ENCODE assay signal across 1 cellular context in the genomic region with DNA sequence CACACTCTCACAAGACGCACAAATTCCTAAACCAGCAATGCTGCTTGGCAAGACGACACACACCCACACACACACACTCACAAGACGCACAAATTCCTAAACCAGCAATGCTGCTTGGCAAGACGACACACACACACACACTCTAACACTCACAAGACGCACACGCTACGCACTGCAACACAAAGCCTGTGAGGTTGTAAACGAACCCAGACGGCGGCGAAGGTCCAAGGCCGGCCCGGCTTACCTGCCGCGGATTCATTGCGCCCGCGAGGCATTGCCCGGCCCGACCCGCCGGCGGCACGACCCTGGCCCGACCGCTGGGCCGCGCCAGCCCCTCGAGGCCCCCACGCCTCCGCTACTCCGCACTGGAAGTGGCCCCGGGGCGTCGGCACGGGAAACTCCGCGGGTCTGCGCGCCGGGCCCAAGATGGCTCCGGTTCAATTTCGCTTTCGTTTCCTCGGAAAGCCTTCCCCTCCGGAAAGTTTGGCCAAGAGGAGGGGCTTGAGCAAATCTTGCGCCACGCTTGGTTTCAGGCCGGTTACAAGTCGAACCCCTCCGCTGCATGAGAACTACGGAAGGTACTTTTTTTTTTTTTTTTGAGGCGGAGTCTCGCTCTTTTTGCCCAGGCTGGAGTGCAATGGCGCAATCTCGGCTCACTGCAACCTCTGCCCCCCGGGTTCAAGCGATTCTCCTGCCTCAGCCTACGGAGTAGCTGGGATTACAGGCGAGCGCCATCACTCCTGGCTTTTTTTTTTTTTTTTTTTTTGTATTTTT.
TF ChIP-seq lines count a peak whose summit lies in the region.

ADAR (minus strand) TSS at position 439 of the 774 bp plus-strand sequence; CDS start at position 259, 180 bp downstream.

TF ChIP-seq in K562, 482 proteins besides CTCF, POLR2A, EP300 and RAD21 (continued from another document and continues in another):
- no peak for TF ChIP-seq MCM3 (IDR thresholded peaks at IDR 0.05)
- TF ChIP-seq ZNF282 (CRISPR knock-in tag; IDR thresholded peaks at IDR 0.05), result peak; percentile 73; the same call in 1 of the 2 replicates
- peak; percentile 77 for TF ChIP-seq RBFOX2 (IDR thresholded peaks at IDR 0.05; ENCODE audit: low read depth, low read length)
- 0 out of 2 replicates have a peak, but pooled peaks have one; percentile 63 for TF ChIP-seq ZBTB40 (IDR thresholded peaks at IDR 0.05)
- TF ChIP-seq ZBTB40 (CRISPR knock-in tag; IDR thresholded peaks at IDR 0.05), result no peak
- no peak for TF ChIP-seq CBFA2T2 (conservative IDR thresholded peaks at IDR 0.05)
- TF ChIP-seq FOXO4 (CRISPR knock-in tag; IDR thresholded peaks at IDR 0.05), result no peak
- TF ChIP-seq, protein P1, sequence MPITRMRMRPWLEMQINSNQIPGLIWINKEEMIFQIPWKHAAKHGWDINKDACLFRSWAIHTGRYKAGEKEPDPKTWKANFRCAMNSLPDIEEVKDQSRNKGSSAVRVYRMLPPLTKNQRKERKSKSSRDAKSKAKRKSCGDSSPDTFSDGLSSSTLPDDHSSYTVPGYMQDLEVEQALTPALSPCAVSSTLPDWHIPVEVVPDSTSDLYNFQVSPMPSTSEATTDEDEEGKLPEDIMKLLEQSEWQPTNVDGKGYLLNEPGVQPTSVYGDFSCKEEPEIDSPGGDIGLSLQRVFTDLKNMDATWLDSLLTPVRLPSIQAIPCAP (CRISPR knock-in tag; IDR thresholded peaks at IDR 0.05; ENCODE audit: borderline replicate concordance), result no peak
- TF ChIP-seq TAF1 (IDR thresholded peaks at IDR 0.05; ENCODE audit: control insufficient read depth, extremely low read depth, insufficient read depth, low read length, severe bottlenecking), result peak; percentile 43
- TF ChIP-seq TFAM (CRISPR knock-in tag; conservative IDR thresholded peaks at IDR 0.05), result no peak
- TF ChIP-seq NFIC (IDR thresholded peaks at IDR 0.05), result no peak
- no peak for TF ChIP-seq NR4A1 (CRISPR knock-in tag; IDR thresholded peaks at IDR 0.05)
- 0 out of 2 replicates have a peak, but pooled peaks have one; percentile 24 for TF ChIP-seq NR4A1 (tag; IDR thresholded peaks at IDR 0.05)
- TF ChIP-seq EHMT2 (IDR thresholded peaks at IDR 0.05), result peak; percentile 42; the same call in 1 of the 2 replicates
- TF ChIP-seq, protein P2, sequence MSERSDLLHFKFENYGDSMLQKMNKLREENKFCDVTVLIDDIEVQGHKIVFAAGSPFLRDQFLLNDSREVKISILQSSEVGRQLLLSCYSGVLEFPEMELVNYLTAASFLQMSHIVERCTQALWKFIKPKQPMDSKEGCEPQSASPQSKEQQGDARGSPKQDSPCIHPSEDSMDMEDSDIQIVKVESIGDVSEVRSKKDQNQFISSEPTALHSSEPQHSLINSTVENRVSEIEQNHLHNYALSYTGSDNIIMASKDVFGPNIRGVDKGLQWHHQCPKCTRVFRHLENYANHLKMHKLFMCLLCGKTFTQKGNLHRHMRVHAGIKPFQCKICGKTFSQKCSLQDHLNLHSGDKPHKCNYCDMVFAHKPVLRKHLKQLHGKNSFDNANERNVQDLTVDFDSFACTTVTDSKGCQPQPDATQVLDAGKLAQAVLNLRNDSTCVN (CRISPR knock-in tag; IDR thresholded peaks at IDR 0.05), result peak; percentile 41; the same call in 1 of the 2 replicates
- TF ChIP-seq XRCC3 (IDR thresholded peaks at IDR 0.05), result no peak
- TF ChIP-seq ELF4 (CRISPR knock-in tag; IDR thresholded peaks at IDR 0.05), result no peak; the same call in 1 of the 2 replicates
- peak; percentile 76 for TF ChIP-seq CEBPG (CRISPR knock-in tag; IDR thresholded peaks at IDR 0.05)
- peak; percentile 83 to 93 for TF ChIP-seq CEBPG (tag; conservative IDR thresholded peaks at IDR 0.05 in 1 of 2, IDR thresholded peaks at IDR 0.05 in 1 of 2)
- TF ChIP-seq, protein P3, sequence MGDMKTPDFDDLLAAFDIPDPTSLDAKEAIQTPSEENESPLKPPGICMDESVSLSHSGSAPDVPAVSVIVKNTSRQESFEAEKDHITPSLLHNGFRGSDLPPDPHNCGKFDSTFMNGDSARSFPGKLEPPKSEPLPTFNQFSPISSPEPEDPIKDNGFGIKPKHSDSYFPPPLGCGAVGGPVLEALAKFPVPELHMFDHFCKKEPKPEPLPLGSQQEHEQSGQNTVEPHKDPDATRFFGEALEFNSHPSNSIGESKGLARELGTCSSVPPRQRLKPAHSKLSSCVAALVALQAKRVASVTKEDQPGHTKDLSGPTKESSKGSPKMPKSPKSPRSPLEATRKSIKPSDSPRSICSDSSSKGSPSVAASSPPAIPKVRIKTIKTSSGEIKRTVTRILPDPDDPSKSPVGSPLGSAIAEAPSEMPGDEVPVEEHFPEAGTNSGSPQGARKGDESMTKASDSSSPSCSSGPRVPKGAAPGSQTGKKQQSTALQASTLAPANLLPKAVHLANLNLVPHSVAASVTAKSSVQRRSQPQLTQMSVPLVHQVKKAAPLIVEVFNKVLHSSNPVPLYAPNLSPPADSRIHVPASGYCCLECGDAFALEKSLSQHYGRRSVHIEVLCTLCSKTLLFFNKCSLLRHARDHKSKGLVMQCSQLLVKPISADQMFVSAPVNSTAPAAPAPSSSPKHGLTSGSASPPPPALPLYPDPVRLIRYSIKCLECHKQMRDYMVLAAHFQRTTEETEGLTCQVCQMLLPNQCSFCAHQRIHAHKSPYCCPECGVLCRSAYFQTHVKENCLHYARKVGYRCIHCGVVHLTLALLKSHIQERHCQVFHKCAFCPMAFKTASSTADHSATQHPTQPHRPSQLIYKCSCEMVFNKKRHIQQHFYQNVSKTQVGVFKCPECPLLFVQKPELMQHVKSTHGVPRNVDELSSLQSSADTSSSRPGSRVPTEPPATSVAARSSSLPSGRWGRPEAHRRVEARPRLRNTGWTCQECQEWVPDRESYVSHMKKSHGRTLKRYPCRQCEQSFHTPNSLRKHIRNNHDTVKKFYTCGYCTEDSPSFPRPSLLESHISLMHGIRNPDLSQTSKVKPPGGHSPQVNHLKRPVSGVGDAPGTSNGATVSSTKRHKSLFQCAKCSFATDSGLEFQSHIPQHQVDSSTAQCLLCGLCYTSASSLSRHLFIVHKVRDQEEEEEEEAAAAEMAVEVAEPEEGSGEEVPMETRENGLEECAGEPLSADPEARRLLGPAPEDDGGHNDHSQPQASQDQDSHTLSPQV (IDR thresholded peaks at IDR 0.05), result no peak
- TF ChIP-seq, protein P4, sequence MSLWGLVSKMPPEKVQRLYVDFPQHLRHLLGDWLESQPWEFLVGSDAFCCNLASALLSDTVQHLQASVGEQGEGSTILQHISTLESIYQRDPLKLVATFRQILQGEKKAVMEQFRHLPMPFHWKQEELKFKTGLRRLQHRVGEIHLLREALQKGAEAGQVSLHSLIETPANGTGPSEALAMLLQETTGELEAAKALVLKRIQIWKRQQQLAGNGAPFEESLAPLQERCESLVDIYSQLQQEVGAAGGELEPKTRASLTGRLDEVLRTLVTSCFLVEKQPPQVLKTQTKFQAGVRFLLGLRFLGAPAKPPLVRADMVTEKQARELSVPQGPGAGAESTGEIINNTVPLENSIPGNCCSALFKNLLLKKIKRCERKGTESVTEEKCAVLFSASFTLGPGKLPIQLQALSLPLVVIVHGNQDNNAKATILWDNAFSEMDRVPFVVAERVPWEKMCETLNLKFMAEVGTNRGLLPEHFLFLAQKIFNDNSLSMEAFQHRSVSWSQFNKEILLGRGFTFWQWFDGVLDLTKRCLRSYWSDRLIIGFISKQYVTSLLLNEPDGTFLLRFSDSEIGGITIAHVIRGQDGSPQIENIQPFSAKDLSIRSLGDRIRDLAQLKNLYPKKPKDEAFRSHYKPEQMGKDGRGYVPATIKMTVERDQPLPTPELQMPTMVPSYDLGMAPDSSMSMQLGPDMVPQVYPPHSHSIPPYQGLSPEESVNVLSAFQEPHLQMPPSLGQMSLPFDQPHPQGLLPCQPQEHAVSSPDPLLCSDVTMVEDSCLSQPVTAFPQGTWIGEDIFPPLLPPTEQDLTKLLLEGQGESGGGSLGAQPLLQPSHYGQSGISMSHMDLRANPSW (CRISPR knock-in tag; IDR thresholded peaks at IDR 0.05), result no peak
- no peak for TF ChIP-seq DNMT1 (IDR thresholded peaks at IDR 0.05)
- TF ChIP-seq E2F5 (CRISPR knock-in tag; IDR thresholded peaks at IDR 0.05), result no peak
- no peak for TF ChIP-seq PURB (CRISPR knock-in tag; IDR thresholded peaks at IDR 0.05; ENCODE audit: low read depth)
- no peak for TF ChIP-seq BRF1 (IDR thresholded peaks at IDR 0.05; ENCODE audit: borderline replicate concordance, extremely low read depth, insufficient read length)
- TF ChIP-seq USF1 (CRISPR knock-in tag; IDR thresholded peaks at IDR 0.05), result no peak
- no peak for TF ChIP-seq TARDBP (IDR thresholded peaks at IDR 0.05)
- TF ChIP-seq CCNT2 (IDR thresholded peaks at IDR 0.05; ENCODE audit: borderline replicate concordance, extremely low read depth, insufficient read length, low read depth, low read length), result peak; percentile 39
- no peak for TF ChIP-seq ZNF253 (CRISPR knock-in tag; conservative IDR thresholded peaks at IDR 0.05)
